ENCODE assay signal across 9 cellular contexts in the genomic region with DNA sequence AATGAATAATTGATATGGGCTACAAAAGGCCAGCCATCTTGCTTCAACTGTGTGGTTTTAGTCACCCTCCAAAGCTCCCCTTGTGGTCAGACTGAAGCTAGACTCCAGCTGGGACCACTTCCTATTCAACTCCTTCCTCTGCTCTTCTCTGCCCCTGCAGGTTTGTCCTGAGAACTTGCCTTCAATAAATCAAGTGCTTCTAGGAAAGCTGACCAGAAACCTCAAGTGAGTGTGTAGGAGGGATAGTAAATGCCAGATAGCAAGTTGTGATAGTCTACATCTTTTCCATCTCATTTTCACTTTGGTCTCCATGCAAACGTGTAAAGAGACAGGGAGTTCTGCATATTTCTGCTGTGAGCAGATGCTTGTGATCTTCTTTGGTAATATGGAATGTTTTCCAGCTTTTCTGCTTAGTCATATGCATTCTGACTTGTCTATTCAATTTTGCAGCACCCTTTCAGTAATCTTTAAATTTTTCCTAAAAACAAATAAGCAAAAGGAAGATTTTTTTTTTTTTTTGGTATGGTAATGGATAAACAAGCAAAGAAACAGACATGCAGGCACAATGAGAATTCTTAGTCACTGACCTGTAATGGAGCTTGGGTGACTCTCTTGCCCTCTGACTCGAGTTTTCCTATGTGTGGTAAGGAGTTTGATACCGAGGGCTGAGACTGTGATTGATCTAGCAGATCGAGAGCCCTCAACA.
DNase-seq lines count a peak whose midpoint lies in the region; TF ChIP-seq lines count a peak whose summit lies in the region.
"Had no signal": no experiment of that assay in that cellular context is flagged by ENCODE, and none has a peak within 500 bp of the region (broad histone marks: within the 10 kb centered on the region; RNA-seq: fewer than 3 reads in every experiment).

No MANE protein-coding gene starts in this region.

- no peak overlapping the region for H3K4me3 ChIP-seq in astrocyte of the cerebellum (ENCODE audit: low read depth, low read length)
- H3K4me3 ChIP-seq: K562 had no signal

- peak; percentile 79 for TF ChIP-seq CTCF in astrocyte of the cerebellum (IDR thresholded peaks at IDR 0.05; ENCODE audit: low read depth, low read length, missing control alignments)

- in situ Hi-C loops in astrocyte of the cerebellum (cut with HindIII; ENCODE audit: low sequenced_read_pairs): no loop called here

- DNase-seq in EL (peak; percentile 93), MV-4-11 (lab: John Stamatoyannopoulos, UW) (peak; percentile 98), astrocyte of the cerebellum (ENCODE audit: low read depth) (peak; percentile 97), myocyte (ENCODE audit: low read depth) (peak; percentile 74)
- DNase-seq in activated effector memory CD4-positive, alpha-beta T cell treated with anti-CD3 and anti-CD28 coated beads, Interleukin-2, amount 50 U/mL, for 16 hours: no peak
- DNase-seq in stimulated activated CD4-positive, alpha-beta T cell treated with anti-CD3 and anti-CD28 coated beads, Interleukin-2, amount 100 ng/mL, for 48 hours: no peak
- DNase-seq in activated CD8-positive, alpha-beta memory T cell treated with anti-CD3 and anti-CD28 coated beads for 24 hours: no peak
- DNase-seq in stimulated activated naive CD4-positive, alpha-beta T cell treated with Interleukin-2 at 50 U/mL for 16 hours (lab: John Stamatoyannopoulos, UW): no peak

Comparison
In these comparisons a context has a peak if more than half of its experiments do, and no peak if none do; other contexts are left out.
1. DNase-seq: peak in EL (single experiment), MV-4-11 (single experiment), astrocyte of the cerebellum (single experiment) and myocyte (single experiment); none in activated effector memory CD4-positive, alpha-beta T cell treated with anti-CD3 and anti-CD28 coated beads, Interleukin-2, amount 50 U/mL, for 16 hours (single experiment), stimulated activated CD4-positive, alpha-beta T cell treated with anti-CD3 and anti-CD28 coated beads, Interleukin-2, amount 100 ng/mL, for 48 hours (0 of 2), activated CD8-positive, alpha-beta memory T cell treated with anti-CD3 and anti-CD28 coated beads for 24 hours (single experiment) and stimulated activated naive CD4-positive, alpha-beta T cell treated with Interleukin-2 at 50 U/mL for 16 hours (single experiment).